Comparison of ENCODE assay signal across 8 cellular contexts in the genomic region with DNA sequence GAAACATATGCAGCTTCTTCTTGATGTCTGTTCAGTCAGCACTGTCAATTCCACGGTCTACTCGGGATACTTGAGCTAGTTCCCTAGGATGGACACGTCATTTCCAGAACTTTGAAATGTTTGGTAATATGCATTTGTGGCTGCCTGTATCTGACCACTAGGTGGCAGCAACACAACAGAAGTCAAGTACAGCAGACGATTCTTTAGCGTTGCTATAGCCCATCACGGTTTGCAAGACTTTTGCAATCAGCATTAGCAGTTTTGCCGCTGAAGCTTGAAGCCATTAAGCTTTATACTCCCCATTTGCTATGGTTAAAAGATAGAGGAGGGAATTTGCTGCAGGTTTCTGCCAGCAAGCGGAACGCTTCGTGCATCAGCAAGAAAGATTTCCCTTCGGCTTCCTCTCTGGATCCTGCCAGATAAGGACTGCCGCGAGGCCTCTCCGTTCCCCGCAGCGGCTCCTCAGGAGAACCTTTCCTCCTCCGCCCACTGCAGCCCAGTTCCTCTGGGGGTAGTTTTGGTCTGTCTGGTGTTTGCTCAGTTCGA.
DNase-seq lines count a peak whose midpoint lies in the region; ATAC-seq and TF ChIP-seq lines count a peak whose summit lies in the region.

No MANE protein-coding gene starts in this region.

- no peaks in the 10 kb centered on the region for H3K79me2 ChIP-seq in hepatocyte

- H2AFZ ChIP-seq in hepatocyte = peak overlapping the region; percentile 40

- H3K9me3 ChIP-seq in T-helper 17 cell (ENCODE audit: control insufficient read depth, low read length, poor library complexity, severe bottlenecking) (no peaks in the 10 kb centered on the region), hepatocyte (ENCODE audit: low read depth) (no peaks in the 10 kb centered on the region)

- no peaks in the 10 kb centered on the region for H3K27me3 ChIP-seq in hepatocyte

- no peaks in the 10 kb centered on the region for H4K20me1 ChIP-seq in hepatocyte (ENCODE audit: insufficient read depth, poor library complexity, severe bottlenecking)

- H3K36me3 ChIP-seq in hepatocyte (replicated peaks; ENCODE audit: insufficient read depth, low read depth) = no peaks in the 10 kb centered on the region

- TF ChIP-seq CTCF in hepatocyte (IDR thresholded peaks at IDR 0.05; ENCODE audit: poor library complexity) = peak; percentile 96
- peak; percentile 88 for TF ChIP-seq CTCF in retinal pigment epithelial cell (conservative IDR thresholded peaks at IDR 0.05; ENCODE audit: low read depth, low read length)

- H3K4me1 ChIP-seq in hepatocyte (ENCODE audit: insufficient read depth) = peaks cover 3% of the 10 kb centered on the region

- H3K9me2 ChIP-seq in hepatocyte (replicated peaks; ENCODE audit: insufficient read depth) = no peaks in the 10 kb centered on the region

- H3K4me1 Mint-ChIP-seq in T-helper 17 cell = peaks cover 7% of the 10 kb centered on the region

- H3K27ac ChIP-seq in hepatocyte = peak overlapping the region; percentile 49

- H3K4me3 ChIP-seq in hepatocyte (no peak overlapping the region), retinal pigment epithelial cell (ENCODE audit: low read length) (peak overlapping the region; percentile 29)

- H3K4me2 ChIP-seq in hepatocyte = peak overlapping the region; percentile 73

- H3K4me3 Mint-ChIP-seq in T-helper 17 cell = peak overlapping the region; percentile 21

- H3K36me3 Mint-ChIP-seq in T-helper 17 cell (ENCODE audit: low read depth) = peaks cover 2% of the 10 kb centered on the region

- no peaks in the 10 kb centered on the region for H3K27me3 Mint-ChIP-seq in T-helper 17 cell

- no peak overlapping the region for H3K27ac Mint-ChIP-seq in T-helper 17 cell

- peak; percentile 49 for DNase-seq in DMS153 (lab: John Stamatoyannopoulos, UW)
- peak; percentile 82 for DNase-seq in H4 (ENCODE audit: low spot score)
- peak; percentile 57 for DNase-seq in NCI-H128 (lab: John Stamatoyannopoulos, UW; ENCODE audit: unreplicated experiment)
- peak; percentile 31 to 51 (median 42) for DNase-seq in T-helper 17 cell
- DNase-seq in anterior cingulate cortex (lab: John Stamatoyannopoulos, UW) = peak in 52 of 58 donors; percentile 8 to 84 (median 52)
- DNase-seq in hepatocyte (ENCODE audit: low spot score) = peak; percentile 93
- DNase-seq in retinal pigment epithelial cell (ENCODE audit: low read depth) = peak; percentile 70
- DNase-seq in mesenteric fat pad (ENCODE audit: low spot score) = no peak

- ATAC-seq in T-helper 17 cell = peak; percentile 91

- WGBS in hepatocyte (ENCODE audit: low lambda C conversion rate, missing lambda C conversion rate) = 11% methylated on average over 18 of the region's 18 CpGs
